Comparison of ENCODE assay signal across 10 cellular contexts in genomic region chr3:126858887-126859286, GRCh38.
DNase-seq lines count a peak whose midpoint lies in the region; ATAC-seq and TF ChIP-seq lines count a peak whose summit lies in the region.
"Had no signal": no experiment of that assay in that cellular context is flagged by ENCODE, and none has a peak within 500 bp of the region (broad histone marks: within the 10 kb centered on the region; RNA-seq: fewer than 3 reads in every experiment).

No MANE protein-coding gene starts in this region.

- no peaks in the 10 kb centered on the region for H3K4me1 ChIP-seq in adipocyte (ENCODE audit: control insufficient read depth, insufficient read depth, low read length)
- no peaks in the 10 kb centered on the region for H3K4me1 ChIP-seq in hepatocyte (ENCODE audit: insufficient read depth)

- H3K27me3 ChIP-seq in adipocyte (replicated peaks; ENCODE audit: control insufficient read depth, insufficient read depth, low read length) (no peaks in the 10 kb centered on the region), hepatocyte (no peaks in the 10 kb centered on the region)

- peak; percentile 82 for DNase-seq in AG08395 (ENCODE audit: low spot score)
- peak; percentile 81 for DNase-seq in HK-2 (ENCODE audit: unreplicated experiment)
- DNase-seq in adipocyte (ENCODE audit: low read depth): peak; percentile 51
- DNase-seq in hepatocyte (ENCODE audit: low spot score): peak; percentile 27
- DNase-seq in T-helper 2 cell: no peak
- DNase-seq in KG1 (lab: John Stamatoyannopoulos, UW): no peak
- DNase-seq: activated T-cell treated with anti-CD3 and anti-CD28 coated beads, Interleukin-2, amount 50 U/mL, for 72 hours; SIG-M5 had no signal

- H3K27ac ChIP-seq in hepatocyte: no peak overlapping the region

- H3K9me3 ChIP-seq in adipocyte (ENCODE audit: control insufficient read depth, low read length) (no peaks in the 10 kb centered on the region), hepatocyte (ENCODE audit: low read depth) (no peaks in the 10 kb centered on the region)

- H3K9me2 ChIP-seq in hepatocyte (replicated peaks; ENCODE audit: insufficient read depth): no peaks in the 10 kb centered on the region

- H2AFZ ChIP-seq in hepatocyte: no peak overlapping the region

- no peak for TF ChIP-seq CTCF in hepatocyte (IDR thresholded peaks at IDR 0.05; ENCODE audit: poor library complexity)

- H3K9ac ChIP-seq in adipocyte (ENCODE audit: low read length): no peak overlapping the region

- H3K4me2 ChIP-seq in hepatocyte: no peak overlapping the region

- no peaks in the 10 kb centered on the region for H4K20me1 ChIP-seq in hepatocyte (ENCODE audit: insufficient read depth, poor library complexity, severe bottlenecking)

- no peak overlapping the region for H3K4me3 ChIP-seq in adipocyte (ENCODE audit: low read length)
- no peak overlapping the region for H3K4me3 ChIP-seq in hepatocyte

- H3K79me2 ChIP-seq in hepatocyte: no peaks in the 10 kb centered on the region

- ATAC-seq in HG03520 (IDR thresholded peaks at IDR 0.05; ENCODE audit: unreplicated experiment) (no peak), HG03108 (IDR thresholded peaks at IDR 0.05; ENCODE audit: unreplicated experiment) (no peak)
- ATAC-seq: activated T-cell treated with anti-CD3 and anti-CD28 coated beads, Interleukin-2, amount 50 U/mL, for 72 hours had no signal

- 77% methylated on average over 10 of the region's 10 CpGs for WGBS in hepatocyte (ENCODE audit: low lambda C conversion rate, missing lambda C conversion rate)

- H3K36me3 ChIP-seq in adipocyte (ENCODE audit: control insufficient read depth, insufficient read depth, low read length, severe bottlenecking) (no peaks in the 10 kb centered on the region), hepatocyte (replicated peaks; ENCODE audit: insufficient read depth, low read depth) (no peaks in the 10 kb centered on the region)

Comparison
In these comparisons a context has a peak if more than half of its experiments do, and no peak if none do; other contexts are left out.
1. DNase-seq: peak in AG08395 (single experiment), HK-2 (single experiment), adipocyte (single experiment) and hepatocyte (single experiment); none in T-helper 2 cell (0 of 5) and KG1 (single experiment).